In genomic region chrX:39855748-39856129, GRCh38 we compare ENCODE assay signal across 8 cellular contexts.
DNase-seq lines count a peak whose midpoint lies in the region; ATAC-seq, FAIRE-seq and TF ChIP-seq lines count a peak whose summit lies in the region.

No MANE protein-coding gene starts in this region.

- no peaks in the 10 kb centered on the region for H3K36me3 Mint-ChIP-seq in activated B cell treated with CpG ODN at 0.5 μM for 24 hours (ENCODE audit: low read depth)

- no peak for TF ChIP-seq POLR2A in GM12892 (IDR thresholded peaks at IDR 0.05; ENCODE audit: low read depth, low read length)

- peak overlapping the region; percentile 75 for H3K4me3 Mint-ChIP-seq in activated B cell treated with CpG ODN at 0.5 μM for 24 hours

- H3K27me3 Mint-ChIP-seq in activated B cell treated with CpG ODN at 0.5 μM for 24 hours, result no peaks in the 10 kb centered on the region

- DNase-seq in GM12892 (ENCODE audit: insufficient read length) (peak; percentile 50), NCI-H1417 (lab: John Stamatoyannopoulos, UW) (peak; percentile 16 to 88 (median 79)), activated B cell treated with CpG ODN at 0.5 μM for 24 hours (peak; percentile 29), cerebellar cortex (ENCODE audit: low spot score) (peak; percentile 10), HK-2 (ENCODE audit: unreplicated experiment) (no peak)
- DNase-seq in stimulated activated CD4-positive, alpha-beta T cell treated with anti-CD3 and anti-CD28 coated beads, Interleukin-12 subunit alpha, Interleukin-12 subunit beta, amount 100 ng/mL, for 48 hours (ENCODE audit: low read depth in 2 of 3, low spot score in 1 of 3), result peak; percentile 67 to 76 (median 69)

- FAIRE-seq in GM12892 (lab: Jason Lieb, UNC), result no peak

- TF ChIP-seq CTCF in activated B cell treated with CpG ODN at 0.5 μM for 24 hours (IDR thresholded peaks at IDR 0.05), result no peak

- peaks cover 50% of the 10 kb centered on the region for H3K4me1 Mint-ChIP-seq in activated B cell treated with CpG ODN at 0.5 μM for 24 hours

- CTCF ChIA-PET in activated B cell treated with CpG ODN at 0.5 μM for 24 hours (lab: Charles Lee), result no interaction called here

- peak; percentile 47 for ATAC-seq in HG02642 (IDR thresholded peaks at IDR 0.05; ENCODE audit: poor library complexity, unreplicated experiment)
- peak; percentile 59 for ATAC-seq in activated B cell treated with CpG ODN at 0.5 μM for 24 hours (ENCODE audit: low read depth)
- no peak for ATAC-seq in GM18858 (IDR thresholded peaks at IDR 0.05; ENCODE audit: unreplicated experiment)

- intact Hi-C loops in activated B cell treated with CpG ODN at 0.5 μM for 24 hours (cut with micrococcal nuclease), result loop anchor here (1.0 to 5.0 kb wide), 9 partner anchors 11 to 1477 kb away; partner anchors contain the start of gene DDX3X

- POLR2A ChIA-PET in activated B cell treated with CpG ODN at 0.5 μM for 24 hours (lab: Charles Lee), result interaction anchor here (0.9 to 2.2 kb wide), 8 partner anchors 19 to 321 kb away, joined by 3 to 34 read pairs (median 3); partner anchors contain the start of gene BCOR

- no peaks in the 10 kb centered on the region for H3K9me3 Mint-ChIP-seq in activated B cell treated with CpG ODN at 0.5 μM for 24 hours

- peak overlapping the region; percentile 89 for H3K27ac Mint-ChIP-seq in activated B cell treated with CpG ODN at 0.5 μM for 24 hours
